Comparison of ENCODE assay signal across 13 cellular contexts in genomic region chr3:49110780-49111179, GRCh38. TPM values are rescaled to one million over a fixed set of nuclear protein-coding genes. Genes with fewer than 3 reads are reported as not detected.
DNase-seq lines count a peak whose midpoint lies in the region; ATAC-seq and TF ChIP-seq lines count a peak whose summit lies in the region.
"Had no signal": no experiment of that assay in that cellular context is flagged by ENCODE, and none has a peak within 500 bp of the region (broad histone marks: within the 10 kb centered on the region; RNA-seq: fewer than 3 reads in every experiment).

No MANE protein-coding gene starts in this region.

- no peak overlapping the region for H3K4me3 ChIP-seq in right cardiac atrium (ENCODE audit: low read length)
- no peak overlapping the region for H3K4me3 ChIP-seq in Panc1 (ENCODE audit: low read depth in 2 of 2, low read length in 2 of 2)
- H3K4me3 ChIP-seq in osteoblast (ENCODE audit: insufficient read depth, low read length) = no peak overlapping the region
- no peak overlapping the region for H3K4me3 ChIP-seq in colonic mucosa
- H3K4me3 ChIP-seq: BLaER1 treated with 17β-estradiol and CSF1 and Interleukin-3, amounts not matched to agents 10 nM and 100 nM; GM23248 had no signal

- no peaks in the 10 kb centered on the region for H4K20me1 ChIP-seq in osteoblast (ENCODE audit: insufficient read depth, low read length)

- in situ Hi-C loops in Panc1 (cut with HindIII; ENCODE audit: low pct_unique_long_range_greater_than_20kb, low sequenced_read_pairs) = no loop called here

- ATAC-seq in right cardiac atrium (no peak), Right ventricle myocardium inferior (no peak), Panc1 (no peak)

- no peak overlapping the region for H3K4me2 ChIP-seq in osteoblast (ENCODE audit: insufficient read depth, low read length)
- H3K4me2 ChIP-seq: BLaER1 treated with 17β-estradiol and CSF1 and Interleukin-3, amounts not matched to agents 10 nM and 100 nM had no signal

- no peak overlapping the region for H3K27ac ChIP-seq in right cardiac atrium (ENCODE audit: low read length)
- H3K27ac ChIP-seq in Panc1 (ENCODE audit: low read length) = no peak overlapping the region
- no peak overlapping the region for H3K27ac ChIP-seq in osteoblast (ENCODE audit: low read depth, low read length)
- H3K27ac ChIP-seq in colonic mucosa = no peak overlapping the region
- H3K27ac ChIP-seq: BLaER1 treated with 17β-estradiol and CSF1 and Interleukin-3, amounts not matched to agents 10 nM and 100 nM; GM23248 had no signal

- TF ChIP-seq CTCF in Panc1 (IDR thresholded peaks at IDR 0.05) (no peak), osteoblast (IDR thresholded peaks at IDR 0.05; ENCODE audit: extremely low read depth, low read depth, low read length) (no peak), colonic mucosa (IDR thresholded peaks at IDR 0.05) (no peak)

- no peak overlapping the region for H2AFZ ChIP-seq in osteoblast (ENCODE audit: low read length)
- H2AFZ ChIP-seq: GM23248 had no signal

- peak in 2 of 3 donors; percentile 25 to 28 for DNase-seq in right cardiac atrium
- DNase-seq in Right ventricle myocardium inferior (ENCODE audit: missing footprints) = no peak
- DNase-seq in Panc1 (ENCODE audit: low read depth, low spot score) = no peak
- peak; percentile 77 for DNase-seq in osteoblast (ENCODE audit: insufficient read length, low spot score, missing footprints)
- no peak for DNase-seq in colonic mucosa
- DNase-seq in activated CD4-positive, alpha-beta T cell treated with anti-CD3 and anti-CD28 coated beads for 1 hour = no peak
- DNase-seq: ACHN; Calu3; CD4-positive, CD25-positive, alpha-beta regulatory T cell; DMS 273 treated with DMSO at 0.1 percent for 48 hours; GM23248 had no signal

- WGBS in right cardiac atrium = 78% methylated on average over 13 of the region's 13 CpGs

- H3K27me3 ChIP-seq in right cardiac atrium (ENCODE audit: control insufficient read depth, insufficient read depth) (no peaks in the 10 kb centered on the region), Panc1 (ENCODE audit: control insufficient read depth, insufficient read depth, low read length) (no peaks in the 10 kb centered on the region), osteoblast (ENCODE audit: insufficient read depth, low read length) (no peaks in the 10 kb centered on the region), colonic mucosa (no peaks in the 10 kb centered on the region)
- H3K27me3 ChIP-seq: BLaER1 treated with 17β-estradiol and CSF1 and Interleukin-3, amounts not matched to agents 10 nM and 100 nM had no signal

- POLR2A ChIA-PET in Panc1 (lab: Charles Lee) = no interaction called here

- CTCF ChIA-PET in Panc1 (lab: Charles Lee) = no interaction called here

- no peaks in the 10 kb centered on the region for H3K4me1 ChIP-seq in right cardiac atrium (ENCODE audit: control insufficient read depth, insufficient read depth, low read length)
- no peaks in the 10 kb centered on the region for H3K4me1 ChIP-seq in Panc1 (ENCODE audit: control insufficient read depth, insufficient read depth, low read length)
- peaks cover 3% of the 10 kb centered on the region for H3K4me1 ChIP-seq in osteoblast (ENCODE audit: insufficient read depth, low read length)
- H3K4me1 ChIP-seq in colonic mucosa = no peaks in the 10 kb centered on the region

- TSS peak; percentile 30 for BruUV-seq in Panc1 (replicated peaks; lab: Mats Ljungman, UMichigan)

- intact Hi-C loops in right cardiac atrium (cut with DNase I) (no loop called here), Right ventricle myocardium inferior (cut with DNase I) (no loop called here), Panc1 (cut with micrococcal nuclease; ENCODE audit: unreplicated experiment) (no loop called here), colonic mucosa (cut with DNase I) (no loop called here)

- H3K9ac ChIP-seq in colonic mucosa (ENCODE audit: low read depth in 2 of 2, low read length in 2 of 2) = no peak overlapping the region
- H3K9ac ChIP-seq: BLaER1 treated with 17β-estradiol and CSF1 and Interleukin-3, amounts not matched to agents 10 nM and 100 nM; GM23248 had no signal

- no peaks in the 10 kb centered on the region for H3K9me3 ChIP-seq in right cardiac atrium (ENCODE audit: control insufficient read depth, low read length)
- H3K9me3 ChIP-seq in Panc1 (ENCODE audit: control insufficient read depth, insufficient read depth, low read depth, low read length) = no peaks in the 10 kb centered on the region
- no peaks in the 10 kb centered on the region for H3K9me3 ChIP-seq in osteoblast (ENCODE audit: low read depth, low read length)
- no peaks in the 10 kb centered on the region for H3K9me3 ChIP-seq in colonic mucosa
- H3K9me3 ChIP-seq: BLaER1 treated with 17β-estradiol and CSF1 and Interleukin-3, amounts not matched to agents 10 nM and 100 nM had no signal

- peaks cover 3% of the 10 kb centered on the region; the same call in 1 of the 2 replicates for H3K36me3 ChIP-seq in Panc1 (ENCODE audit: control insufficient read depth, insufficient read depth, low read length)
- peaks cover 77% of the 10 kb centered on the region for H3K36me3 ChIP-seq in osteoblast (ENCODE audit: insufficient read depth, low read length)
- peaks cover 50% of the 10 kb centered on the region for H3K36me3 ChIP-seq in colonic mucosa

- H3K79me2 ChIP-seq in osteoblast (ENCODE audit: insufficient read depth, low read length) = no peaks in the 10 kb centered on the region

RNA-seq across cellular contexts. Expression of gene QARS1, which starts 6.2 kb away (rescaled TPM):
- 100 to 1,000 TPM; 155 to 188 (median 158) TPM for total RNA-seq in right cardiac atrium
- 132 TPM for polyA plus RNA-seq in right cardiac atrium
- 207 TPM for total RNA-seq in Right ventricle myocardium inferior
- 186 TPM for total RNA-seq in Panc1 (2021; ENCODE audit: unreplicated experiment)
- polyA plus RNA-seq in Panc1 (2012; ENCODE audit: insufficient read length) = 232 TPM
- 360 and 416 TPM in 2 replicates for total RNA-seq in osteoblast
- total RNA-seq in colonic mucosa = 100 to 1,000 TPM; 371 to 374 TPM

RNA-seq across cellular contexts. Expression of gene USP19, which starts 9.8 kb away (rescaled TPM):
- total RNA-seq in right cardiac atrium (10 to 100 TPM; 38.4 to 62.8 (median 56.1) TPM), Right ventricle myocardium inferior (54.0 TPM), Panc1 (2021; ENCODE audit: unreplicated experiment) (60.6 TPM), osteoblast (37.1 and 49.6 TPM in 2 replicates), colonic mucosa (10 to 100 TPM; 59.1 to 81.0 TPM)
- 25.5 TPM for polyA plus RNA-seq in right cardiac atrium
- 40.7 TPM for polyA plus RNA-seq in Panc1 (2012; ENCODE audit: insufficient read length)

RNA-seq across cellular contexts. Expression of gene QRICH1, which starts 16.9 kb away (rescaled TPM):
- total RNA-seq in right cardiac atrium = 10 to 100 TPM; 59.2 to 74.7 (median 65.9) TPM
- polyA plus RNA-seq in right cardiac atrium = 23.3 TPM
- total RNA-seq in Right ventricle myocardium inferior = 52.9 TPM
- 79.9 TPM for total RNA-seq in Panc1 (2021; ENCODE audit: unreplicated experiment)
- polyA plus RNA-seq in Panc1 (2012; ENCODE audit: insufficient read length) = 53.5 TPM
- 136 and 167 TPM in 2 replicates for total RNA-seq in osteoblast
- total RNA-seq in colonic mucosa = 10 to 100 TPM; 59.8 to 76.0 TPM

RNA-seq across cellular contexts. Expression of gene LAMB2, which starts 22.1 kb away (rescaled TPM):
- total RNA-seq in right cardiac atrium = 100 to 1,000 TPM; 725 to 914 (median 824) TPM
- polyA plus RNA-seq in right cardiac atrium = 803 TPM
- total RNA-seq in Right ventricle myocardium inferior = 543 TPM
- total RNA-seq in Panc1 (2021; ENCODE audit: unreplicated experiment) = 189 TPM
- 252 TPM for polyA plus RNA-seq in Panc1 (2012; ENCODE audit: insufficient read length)
- total RNA-seq in osteoblast = 355 and 450 TPM in 2 replicates
- 100 to 1,000 TPM in 1 of 2 donors, 10 to 100 TPM in 1; 83.5 to 112 TPM for total RNA-seq in colonic mucosa
- polyA plus RNA-seq: IgD-negative memory B cell had no signal

RNA-seq across cellular contexts. Expression of gene CCDC71, which starts 55.4 kb away (rescaled TPM):
- total RNA-seq in right cardiac atrium (10 to 100 TPM; 13.3 to 15.4 (median 14.4) TPM), Right ventricle myocardium inferior (9.4 TPM), Panc1 (2021; ENCODE audit: unreplicated experiment) (14.1 TPM), osteoblast (19.2 and 22.8 TPM in 2 replicates), colonic mucosa (10 to 100 TPM; 17.8 to 22.6 TPM)
- 12.0 TPM for polyA plus RNA-seq in right cardiac atrium
- 19.7 TPM for polyA plus RNA-seq in Panc1 (2012; ENCODE audit: insufficient read length)

Comparison
In these comparisons a context has a peak if more than half of its experiments do, and no peak if none do; other contexts are left out.
1. DNase-seq: peak in right cardiac atrium (2 of 3) and osteoblast (single experiment); none in Right ventricle myocardium inferior (single experiment), Panc1 (single experiment), colonic mucosa (single experiment) and activated CD4-positive, alpha-beta T cell treated with anti-CD3 and anti-CD28 coated beads for 1 hour (single experiment).